In genomic region chr12:51383281-51383905, GRCh38 we compare ENCODE assay signal across 13 cellular contexts. TPM values are rescaled to one million over a fixed set of nuclear protein-coding genes. Genes with fewer than 3 reads are reported as not detected.
A peak's percentile ranks its signal among the peaks of the same experiment; 100 is the strongest.
DNase-seq lines count a peak whose midpoint lies in the region; ATAC-seq and TF ChIP-seq lines count a peak whose summit lies in the region.
"Had no signal": no experiment of that assay in that cellular context is flagged by ENCODE, and none has a peak within 500 bp of the region (broad histone marks: within the 10 kb centered on the region; RNA-seq: fewer than 3 reads in every experiment).

No MANE protein-coding gene starts in this region.

- TF ChIP-seq CTCF in GM12865 (IDR thresholded peaks at IDR 0.05; ENCODE audit: insufficient read depth, low read depth, low read length, missing control alignments) (no peak), endodermal cell (conservative IDR thresholded peaks at IDR 0.05) (no peak), GM13977 (IDR thresholded peaks at IDR 0.05; ENCODE audit: extremely low read depth, insufficient read depth, missing control alignments) (no peak)

- H3K27ac ChIP-seq in BLaER1 (no peak overlapping the region), endodermal cell (ENCODE audit: low read depth, low read length) (no peak overlapping the region)

- H3K9me3 Mint-ChIP-seq in endodermal cell = no peaks in the 10 kb centered on the region
- no peaks in the 10 kb centered on the region for H3K9me3 Mint-ChIP-seq in effector memory CD8-positive, alpha-beta T cell
- H3K9me3 Mint-ChIP-seq: natural killer cell treated with Interleukin-12 subunit alpha and Interleukin-12 subunit beta and Interleukin-15 and Interleukin-18, amount 100 ng/mL, for 72 hours had no signal

- peak overlapping the region; percentile 83 for H3K27ac Mint-ChIP-seq in endodermal cell
- H3K27ac Mint-ChIP-seq in effector memory CD8-positive, alpha-beta T cell = peak overlapping the region in 1 of 2 donors; percentile 54

- H4K20me1 ChIP-seq in BLaER1 = no peaks in the 10 kb centered on the region; the same call in 1 of the 2 replicates

- peaks cover 43% of the 10 kb centered on the region for H3K4me1 ChIP-seq in BLaER1
- H3K4me1 ChIP-seq in endodermal cell (ENCODE audit: control insufficient read depth, insufficient read depth, low read length) = peaks cover 27% of the 10 kb centered on the region

- 53 to 64% methylated on average over 2 to 5 of the region's 5 CpGs for WGBS in endodermal cell (ENCODE audit: insufficient coverage in 1 of 2, insufficient read length in 1 of 2), 2 experiments

- H3K27me3 ChIP-seq in BLaER1 (peaks cover 8% of the 10 kb centered on the region), endodermal cell (ENCODE audit: control insufficient read depth, insufficient read depth, low read length, poor library complexity, severe bottlenecking) (no peaks in the 10 kb centered on the region)

- in situ Hi-C loops in GM13977 (cut with MboI; ENCODE audit: low pct_unique_long_range_greater_than_20kb, low sequenced_read_pairs, unreplicated experiment) = no loop called here

- H3K9ac ChIP-seq in BLaER1 (no peak overlapping the region), endodermal cell (ENCODE audit: extremely low read depth, low read length, poor library complexity, severe bottlenecking) (no peak overlapping the region)

- ATAC-seq in GM18505 (IDR thresholded peaks at IDR 0.05; ENCODE audit: unreplicated experiment) = no peak
- no peak for ATAC-seq in effector memory CD8-positive, alpha-beta T cell (replicated peaks)
- ATAC-seq: HCT116; natural killer cell treated with Interleukin-12 subunit alpha and Interleukin-12 subunit beta and Interleukin-15 and Interleukin-18, amount 100 ng/mL, for 72 hours; SK-N-SH treated with all-trans-retinoic acid at 6 μM for 48 hours had no signal

- H3K4me3 Mint-ChIP-seq in endodermal cell = no peak overlapping the region
- no peak overlapping the region for H3K4me3 Mint-ChIP-seq in effector memory CD8-positive, alpha-beta T cell
- H3K4me3 Mint-ChIP-seq: natural killer cell treated with Interleukin-12 subunit alpha and Interleukin-12 subunit beta and Interleukin-15 and Interleukin-18, amount 100 ng/mL, for 72 hours had no signal

- H3K4me3 ChIP-seq in BLaER1 = no peak overlapping the region
- no peak overlapping the region for H3K4me3 ChIP-seq in GM12865 (ENCODE audit: low read depth, low read length)
- H3K4me3 ChIP-seq in endodermal cell (ENCODE audit: low read length) = no peak overlapping the region

- H3K9me3 ChIP-seq in BLaER1 (no peaks in the 10 kb centered on the region), endodermal cell (ENCODE audit: control insufficient read depth, low read length) (no peaks in the 10 kb centered on the region)

- DNase-seq in GM12865 (ENCODE audit: low read depth) = peak; percentile 15
- peak; percentile 50 for DNase-seq in NCI-H2196 treated with DMSO at 0.1 percent for 48 hours (lab: John Stamatoyannopoulos, UW; ENCODE audit: unreplicated experiment)
- DNase-seq in endodermal cell = no peak
- DNase-seq in GM13977 (ENCODE audit: low spot score) = no peak
- no peak for DNase-seq in NK-92 treated with Interleukin-12 subunit alpha and Interleukin-12 subunit beta, amount 100 ng/mL, for 24 hours (lab: John Stamatoyannopoulos, UW)
- no peak for DNase-seq in effector memory CD8-positive, alpha-beta T cell
- DNase-seq: cortex of kidney had no signal

- peak overlapping the region; percentile 69 for H3K4me2 ChIP-seq in BLaER1

- H3K36me3 Mint-ChIP-seq in endodermal cell (ENCODE audit: low read depth) = peaks cover 19% of the 10 kb centered on the region
- H3K36me3 Mint-ChIP-seq in effector memory CD8-positive, alpha-beta T cell (ENCODE audit: insufficient read depth) = peaks cover 10% of the 10 kb centered on the region

- no peak for TF ChIP-seq POLR2A in GM18505 (IDR thresholded peaks at IDR 0.05; ENCODE audit: borderline replicate concordance, extremely low read depth, insufficient read depth, insufficient read length)

- H3K36me3 ChIP-seq in BLaER1 = no peaks in the 10 kb centered on the region
- H3K36me3 ChIP-seq in endodermal cell (ENCODE audit: control insufficient read depth, insufficient read depth, low read length) = peaks cover 17% of the 10 kb centered on the region

- H3K27me3 Mint-ChIP-seq in endodermal cell (ENCODE audit: insufficient read depth) = no peaks in the 10 kb centered on the region
- no peaks in the 10 kb centered on the region for H3K27me3 Mint-ChIP-seq in effector memory CD8-positive, alpha-beta T cell
- H3K27me3 Mint-ChIP-seq: natural killer cell treated with Interleukin-12 subunit alpha and Interleukin-12 subunit beta and Interleukin-15 and Interleukin-18, amount 100 ng/mL, for 72 hours had no signal

- peaks cover 44% of the 10 kb centered on the region for H3K4me1 Mint-ChIP-seq in endodermal cell
- H3K4me1 Mint-ChIP-seq in effector memory CD8-positive, alpha-beta T cell (ENCODE audit: low read depth in 2 of 2) = peaks cover 18 to 34% of the 10 kb centered on the region in 2 donors

RNA-seq across cellular contexts. Expression of gene GALNT6, which starts 7.8 kb away (rescaled TPM):
- total RNA-seq in endodermal cell = 10 to 100 TPM; 13.9 to 19.1 TPM
- polyA plus RNA-seq in endodermal cell (2013, experiment 1 of 2) = 2.7 TPM
- polyA plus RNA-seq in endodermal cell (2013, experiment 2 of 2) = 2.1 TPM

RNA-seq across cellular contexts. Expression of gene CELA1, which starts 36.9 kb away (rescaled TPM):
- not detected for total RNA-seq in endodermal cell
- not detected for polyA plus RNA-seq in endodermal cell (2013, experiment 1 of 2)
- not detected for polyA plus RNA-seq in endodermal cell (2013, experiment 2 of 2)
- total RNA-seq: fibroblast of villous mesenchyme had no signal

RNA-seq across cellular contexts. Expression of gene SLC4A8, which starts 41.2 kb away (rescaled TPM):
- total RNA-seq in endodermal cell = 10 to 100 TPM; 25.8 to 26.4 TPM
- polyA plus RNA-seq in endodermal cell (2013, experiment 1 of 2) = 22.8 TPM
- polyA plus RNA-seq in endodermal cell (2013, experiment 2 of 2) = 19.0 TPM

RNA-seq across cellular contexts. Expression of gene BIN2, which starts 59.4 kb away (rescaled TPM):
- total RNA-seq in endodermal cell = not detected
- not detected for polyA plus RNA-seq in endodermal cell (2013, experiment 1 of 2)
- not detected for polyA plus RNA-seq in endodermal cell (2013, experiment 2 of 2)
- total RNA-seq: fibroblast of villous mesenchyme had no signal

Comparison
In these comparisons a context has a peak if more than half of its experiments do, and no peak if none do; other contexts are left out.
1. DNase-seq: peak in GM12865 (single experiment) and NCI-H2196 treated with DMSO at 0.1 percent for 48 hours (single experiment); none in endodermal cell (single experiment), GM13977 (single experiment), NK-92 treated with Interleukin-12 subunit alpha and Interleukin-12 subunit beta, amount 100 ng/mL, for 24 hours (single experiment) and effector memory CD8-positive, alpha-beta T cell (0 of 3).